In genomic region chr20:34875657-34876160, GRCh38 we compare ENCODE assay signal across 1 cellular context.
TF ChIP-seq lines count a peak whose summit lies in the region.

No MANE protein-coding gene starts in this region.

TF ChIP-seq in HepG2, 621 proteins besides CTCF, POLR2A, EP300 and RAD21 (continued from another document and continues in another):
- TF ChIP-seq ZNF18 (CRISPR knock-in tag; IDR thresholded peaks at IDR 0.05; ENCODE audit: insufficient replicate concordance), result no peak
- TF ChIP-seq UBTF (CRISPR knock-in tag; IDR thresholded peaks at IDR 0.05), result no peak
- TF ChIP-seq MAZ (IDR thresholded peaks at IDR 0.05; ENCODE audit: borderline replicate concordance, low read depth, low read length), result no peak
- TF ChIP-seq MAZ (CRISPR knock-in tag; IDR thresholded peaks at IDR 0.05; ENCODE audit: low read depth), result no peak
- TF ChIP-seq ZNF569 (CRISPR knock-in tag; IDR thresholded peaks at IDR 0.05; ENCODE audit: borderline replicate concordance), result no peak
- no peak for TF ChIP-seq MLXIP (CRISPR knock-in tag; IDR thresholded peaks at IDR 0.05; ENCODE audit: borderline replicate concordance)
- TF ChIP-seq MIER3 (CRISPR knock-in tag; IDR thresholded peaks at IDR 0.05; ENCODE audit: borderline replicate concordance), result peak; percentile 77; the same call in 1 of the 2 replicates
- TF ChIP-seq BRF2 (CRISPR knock-in tag; IDR thresholded peaks at IDR 0.05), result no peak
- no peak for TF ChIP-seq ZNF530 (CRISPR knock-in tag; IDR thresholded peaks at IDR 0.05; ENCODE audit: low read depth)
- TF ChIP-seq ZNF263 (CRISPR knock-in tag; IDR thresholded peaks at IDR 0.05), result no peak
- TF ChIP-seq NCOA2 (CRISPR knock-in tag; IDR thresholded peaks at IDR 0.05), result peak; percentile 44; the same call in 1 of the 2 replicates
- TF ChIP-seq HOXA5 (CRISPR knock-in tag; IDR thresholded peaks at IDR 0.05), result no peak
- TF ChIP-seq TERF1 (CRISPR knock-in tag; IDR thresholded peaks at IDR 0.05), result no peak
- 0 out of 2 replicates have a peak, but pooled peaks have one; percentile 4 for TF ChIP-seq ZNF230 (CRISPR knock-in tag; IDR thresholded peaks at IDR 0.05)
- no peak for TF ChIP-seq SNRNP70 (IDR thresholded peaks at IDR 0.05; ENCODE audit: low read depth, low read length)
- TF ChIP-seq MLX (CRISPR knock-in tag; IDR thresholded peaks at IDR 0.05), result no peak
- TF ChIP-seq ZNF331 (CRISPR knock-in tag; IDR thresholded peaks at IDR 0.05), result no peak; the same call in 1 of the 2 replicates
- no peak for TF ChIP-seq ZBTB14 (CRISPR knock-in tag; IDR thresholded peaks at IDR 0.05)
- TF ChIP-seq ZBTB3 (CRISPR knock-in tag; IDR thresholded peaks at IDR 0.05; ENCODE audit: borderline replicate concordance, low read depth), result no peak
- no peak for TF ChIP-seq ATF5 (CRISPR knock-in tag; IDR thresholded peaks at IDR 0.05; ENCODE audit: low read depth)
- TF ChIP-seq ZNF326 (CRISPR knock-in tag; IDR thresholded peaks at IDR 0.05; ENCODE audit: borderline replicate concordance), result 0 out of 2 replicates have a peak, but pooled peaks have one; percentile 21
- no peak for TF ChIP-seq ETV6 (CRISPR knock-in tag; conservative IDR thresholded peaks at IDR 0.05)
- 0 out of 2 replicates have a peak, but pooled peaks have one; percentile 48 for TF ChIP-seq HNF1A (IDR thresholded peaks at IDR 0.05; ENCODE audit: low read depth)
- TF ChIP-seq HNF1A (CRISPR knock-in tag; IDR thresholded peaks at IDR 0.05; ENCODE audit: borderline replicate concordance), result no peak
- TF ChIP-seq POGK (CRISPR knock-in tag; conservative IDR thresholded peaks at IDR 0.05), result no peak
- TF ChIP-seq GPN1 (CRISPR knock-in tag; IDR thresholded peaks at IDR 0.05; ENCODE audit: borderline replicate concordance), result no peak
- no peak for TF ChIP-seq GMEB1 (CRISPR knock-in tag; IDR thresholded peaks at IDR 0.05; ENCODE audit: borderline replicate concordance)
- 0 out of 2 replicates have a peak, but pooled peaks have one; percentile 2 for TF ChIP-seq ZNF674 (CRISPR knock-in tag; IDR thresholded peaks at IDR 0.05; ENCODE audit: low read depth)
- TF ChIP-seq ZNF468 (CRISPR knock-in tag; IDR thresholded peaks at IDR 0.05), result no peak
- peak; percentile 78 for TF ChIP-seq TFE3 (CRISPR knock-in tag; IDR thresholded peaks at IDR 0.05)
- TF ChIP-seq ZNF296 (CRISPR knock-in tag; conservative IDR thresholded peaks at IDR 0.05), result no peak
- TF ChIP-seq ZNF562 (CRISPR knock-in tag; IDR thresholded peaks at IDR 0.05; ENCODE audit: borderline replicate concordance), result no peak
- no peak for TF ChIP-seq NFE2 (CRISPR knock-in tag; IDR thresholded peaks at IDR 0.05)
- TF ChIP-seq ZKSCAN8 (CRISPR knock-in tag; IDR thresholded peaks at IDR 0.05; ENCODE audit: borderline replicate concordance), result no peak
- TF ChIP-seq DR1 (CRISPR knock-in tag; IDR thresholded peaks at IDR 0.05), result no peak
- TF ChIP-seq CHD4 (IDR thresholded peaks at IDR 0.05; ENCODE audit: borderline replicate concordance, low read length), result no peak
